ENCODE assay signal across 16 cellular contexts in the genomic region with DNA sequence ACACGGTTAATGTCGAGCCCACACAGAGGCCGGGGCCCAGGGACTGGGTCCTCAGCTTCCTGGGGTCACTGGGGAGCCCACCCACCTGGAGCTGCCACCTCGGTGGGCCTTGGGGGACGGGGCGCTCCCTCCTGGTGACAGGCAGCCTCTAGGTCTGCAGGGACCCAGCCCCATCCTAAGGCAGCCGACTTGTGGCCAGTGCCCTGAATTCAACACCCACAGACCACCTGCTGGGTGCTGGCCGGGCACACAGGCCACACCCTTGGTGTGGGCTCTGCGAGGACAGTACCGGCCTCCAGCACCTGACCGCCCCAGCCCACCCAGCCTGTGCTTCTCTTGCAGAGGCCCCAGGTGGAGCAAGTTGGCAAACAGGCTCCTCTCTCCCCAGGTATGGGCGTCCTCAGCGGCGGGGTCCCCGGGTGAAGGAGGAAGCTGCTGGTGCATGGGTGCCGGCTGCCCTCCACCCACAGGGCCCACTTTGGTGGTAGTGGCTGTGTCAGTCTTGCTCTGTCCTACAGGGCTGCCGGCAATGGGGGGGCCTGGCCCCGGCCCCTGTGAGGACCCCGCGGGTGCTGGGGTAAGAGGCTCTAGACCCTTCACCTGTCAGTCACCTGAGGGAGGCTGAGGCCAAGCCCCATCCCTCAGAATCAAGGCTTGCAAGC. TPM values are rescaled to one million over a fixed set of nuclear protein-coding genes. Genes with fewer than 3 reads are reported as not detected.
"Had no signal": no experiment of that assay in that cellular context is flagged by ENCODE, and none has a peak within 500 bp of the region (broad histone marks: within the 10 kb centered on the region; RNA-seq: fewer than 3 reads in every experiment).

No MANE protein-coding gene starts in this region.

- H3K9me3 Mint-ChIP-seq: activated T-helper 17 cell treated with anti-CD3 and anti-CD28 coated beads, Interleukin-2, amount 50 U/mL, for 72 hours; natural killer cell had no signal

- H3K4me3 Mint-ChIP-seq: activated T-helper 17 cell treated with anti-CD3 and anti-CD28 coated beads, Interleukin-2, amount 50 U/mL, for 72 hours; natural killer cell had no signal

- ATAC-seq: activated T-helper 17 cell treated with anti-CD3 and anti-CD28 coated beads, Interleukin-2, amount 50 U/mL, for 72 hours; gastrocnemius medialis; left lobe of liver; natural killer cell had no signal

- DNase-seq: activated CD4-positive, CD25-positive, alpha-beta regulatory T cell treated with anti-CD3 and anti-CD28 coated beads, Interleukin-2, amount 50 U/mL, for 72 hours; activated naive CD4-positive, alpha-beta T cell treated with Interleukin-2 at 50 U/mL for 16 hours; gastrocnemius medialis; mesenchymal stem cell; natural killer cell; stimulated activated CD4-positive, alpha-beta T cell treated with anti-CD3 and anti-CD28 coated beads, Interleukin-12 subunit alpha, Interleukin-12 subunit beta, amount 100 ng/mL, for 4 hours; stimulated activated CD4-positive, alpha-beta T cell treated with anti-CD3 and anti-CD28 coated beads, Interleukin-2, amount 100 ng/mL, for 24 hours had no signal

- H3K4me1 Mint-ChIP-seq: activated T-helper 17 cell treated with anti-CD3 and anti-CD28 coated beads, Interleukin-2, amount 50 U/mL, for 72 hours; natural killer cell had no signal

- H3K27ac Mint-ChIP-seq: activated T-helper 17 cell treated with anti-CD3 and anti-CD28 coated beads, Interleukin-2, amount 50 U/mL, for 72 hours; natural killer cell had no signal

- H3K36me3 Mint-ChIP-seq: natural killer cell had no signal

- H3K27ac ChIP-seq: ascending aorta, breast epithelium, gastrocnemius medialis, thoracic aorta had no signal

- FAIRE-seq: islet of Langerhans had no signal

- H3K36me3 ChIP-seq: ascending aorta, breast epithelium, gastrocnemius medialis, thoracic aorta had no signal

- H3K9me3 ChIP-seq: ascending aorta, breast epithelium, gastrocnemius medialis, thoracic aorta had no signal

- H3K4me3 ChIP-seq: ascending aorta, breast epithelium, gastrocnemius medialis, thoracic aorta had no signal

- H3K27me3 ChIP-seq: ascending aorta, breast epithelium had no signal

- H3K27me3 Mint-ChIP-seq: activated T-helper 17 cell treated with anti-CD3 and anti-CD28 coated beads, Interleukin-2, amount 50 U/mL, for 72 hours had no signal

RNA-seq across cellular contexts. Expression of a gene that starts 8.3 kb away (rescaled TPM):
- total RNA-seq: activated CD8-positive, alpha-beta memory T cell treated with anti-CD3 and anti-CD28 coated beads for 36 hours; activated T-helper 17 cell treated with anti-CD3 and anti-CD28 coated beads, Interleukin-2, amount 50 U/mL, for 72 hours; ascending aorta; epithelial cell of proximal tubule; natural killer cell; thoracic aorta; ureter had no signal
